In genomic region chr9:17764306-17764705, GRCh38 we compare ENCODE assay signal across 7 cellular contexts.
"Had no signal": no experiment of that assay in that cellular context is flagged by ENCODE, and none has a peak within 500 bp of the region (broad histone marks: within the 10 kb centered on the region; RNA-seq: fewer than 3 reads in every experiment).

No MANE protein-coding gene starts in this region.

- ATAC-seq: HepG2, K562 had no signal

- H3K4me3 Mint-ChIP-seq: IgD-negative memory B cell had no signal

- H3K27me3 Mint-ChIP-seq: IgD-negative memory B cell had no signal

- H3K27ac Mint-ChIP-seq: IgD-negative memory B cell had no signal

- H3K36me3 Mint-ChIP-seq: IgD-negative memory B cell had no signal

- H3K4me1 Mint-ChIP-seq: IgD-negative memory B cell had no signal

- H3K27ac ChIP-seq: HL-60 had no signal

- DNase-seq: IMR-90, KBM-7, KG1 had no signal

- H3K4me3 ChIP-seq: K562 had no signal
